22 cellular contexts compared by ENCODE assay signal in genomic region chr15:57122080-57122845, GRCh38.
DNase-seq lines count a peak whose midpoint lies in the region; ATAC-seq, FAIRE-seq and TF ChIP-seq lines count a peak whose summit lies in the region.
"Had no signal": no experiment of that assay in that cellular context is flagged by ENCODE, and none has a peak within 500 bp of the region (broad histone marks: within the 10 kb centered on the region; RNA-seq: fewer than 3 reads in every experiment).

No MANE protein-coding gene starts in this region.

- H3K4me3 ChIP-seq in SK-N-SH (ENCODE audit: low read depth in 2 of 2, low read length in 1 of 2) (no peak overlapping the region), astrocyte of the spinal cord (ENCODE audit: low read depth, low read length) (no peak overlapping the region)
- H3K4me3 ChIP-seq: ascending aorta, heart left ventricle, right atrium auricular region, upper lobe of right lung had no signal

- TF ChIP-seq EP300 in SK-N-SH (IDR thresholded peaks at IDR 0.05; ENCODE audit: borderline replicate concordance in 1 of 2, low read depth in 1 of 2, low read length in 1 of 2) = no peak

- FAIRE-seq in frontal cortex (lab: Jason Lieb, UNC) = no peak

- 96% methylated on average over 2 of the region's 2 CpGs for WGBS in SK-N-SH (ENCODE audit: low lambda C conversion rate)

- H2AFZ ChIP-seq in SK-N-SH (ENCODE audit: low read depth) = no peak overlapping the region

- peaks cover 11% of the 10 kb centered on the region for H3F3A ChIP-seq in SK-N-SH (replicated peaks; ENCODE audit: insufficient read depth)

- H3K27ac ChIP-seq in SK-N-SH (ENCODE audit: low read depth in 2 of 2, low read length in 1 of 2) = peak overlapping the region in 1 of 2 experiments; percentile 4; a peak in 2 of 4 replicates
- H3K27ac ChIP-seq: ascending aorta, C4-2B, right atrium auricular region, upper lobe of right lung had no signal

- peaks cover 9 to 25% of the 10 kb centered on the region in 2 experiments; a peak in 2 of 4 replicates for H3K4me1 ChIP-seq in SK-N-SH (ENCODE audit: control insufficient read depth in 1 of 2, insufficient read depth in 2 of 2, low read depth in 1 of 2, low read length in 1 of 2)

- CTCF ChIA-PET in SK-N-SH (lab: Yijun Ruan, JAX) = interaction anchor here (0.9 to 6.0 kb wide), 5 partner anchors 11 to 184 kb away, joined by 3 to 25 read pairs (median 4); no protein-coding TSS in a partner anchor

- H3K4me2 ChIP-seq in SK-N-SH = no peak overlapping the region

- H3K9me3 ChIP-seq in SK-N-SH = no peaks in the 10 kb centered on the region
- H3K9me3 ChIP-seq: ascending aorta, heart left ventricle, right atrium auricular region, upper lobe of right lung had no signal

- H3K9ac ChIP-seq in SK-N-SH = no peak overlapping the region

- peaks cover 0 to 4% of the 10 kb centered on the region in 2 experiments for H3K36me3 ChIP-seq in SK-N-SH (replicated peaks in 1 of 2; ENCODE audit: control insufficient read depth in 1 of 2, insufficient read depth in 2 of 2, low read length in 1 of 2)
- H3K36me3 ChIP-seq: ascending aorta, upper lobe of right lung had no signal

- TF ChIP-seq CTCF in SK-N-SH (IDR thresholded peaks at IDR 0.05) = no peak
- TF ChIP-seq CTCF in astrocyte of the spinal cord (IDR thresholded peaks at IDR 0.05; ENCODE audit: low read depth, low read length) = no peak

- H3K9me2 ChIP-seq in SK-N-SH = no peaks in the 10 kb centered on the region

- ATAC-seq in SK-N-SH treated with all-trans-retinoic acid at 6 μM for 48 hours = no peak
- ATAC-seq: heart left ventricle; stimulated activated naive CD8-positive, alpha-beta T cell treated with anti-CD3 and anti-CD28 coated beads, Interleukin-15, amount 100 ng/mL, for 72 hours; upper lobe of right lung had no signal

- no peaks in the 10 kb centered on the region for H3K27me3 ChIP-seq in SK-N-SH (ENCODE audit: insufficient read depth)
- H3K27me3 ChIP-seq: ascending aorta, heart left ventricle, right atrium auricular region, upper lobe of right lung had no signal

- no peak for DNase-seq in SK-N-SH
- peak; percentile 14 for DNase-seq in astrocyte of the spinal cord (ENCODE audit: low read depth, low spot score)
- DNase-seq in left kidney (ENCODE audit: low read depth, low spot score) = peak; percentile 42
- peak; percentile 39 for DNase-seq in superior temporal gyrus (ENCODE audit: extremely low spot score)
- no peak for DNase-seq in frontal cortex (ENCODE audit: low spot score in 2 of 2)
- no peak for DNase-seq in SKM-1 treated with dmso at 0.1 percent for 144 hours (lab: John Stamatoyannopoulos, UW; ENCODE audit: unreplicated experiment)
- no peak for DNase-seq in HuH-7 (ENCODE audit: low spot score)
- DNase-seq: 8988T; activated CD4-positive, alpha-beta T cell treated with anti-CD3 and anti-CD28 coated beads for 48 hours; activated CD8-positive, alpha-beta memory T cell treated with anti-CD3 and anti-CD28 coated beads, Interleukin-2, amount 50 U/mL, for 4 hours; activated gamma-delta T cell; heart left ventricle; mesenchymal stem cell; NCI-H1930; NCI-H510A treated with DMSO at 0.1 percent for 48 hours; OCI-M1; stimulated activated naive CD8-positive, alpha-beta T cell treated with anti-CD3 and anti-CD28 coated beads, Interleukin-15, amount 100 ng/mL, for 72 hours; upper lobe of right lung had no signal

- in situ Hi-C loops in astrocyte of the spinal cord (cut with HindIII; ENCODE audit: low sequenced_read_pairs) = no loop called here

- peaks cover 43% of the 10 kb centered on the region for H3K79me2 ChIP-seq in SK-N-SH (ENCODE audit: insufficient read depth)

- no peaks in the 10 kb centered on the region for H4K20me1 ChIP-seq in SK-N-SH (ENCODE audit: insufficient read depth)

- POLR2A ChIA-PET in SK-N-SH (lab: Yijun Ruan, JAX) = no interaction called here

- TF ChIP-seq RAD21 in SK-N-SH (IDR thresholded peaks at IDR 0.05; ENCODE audit: low read length) = no peak

TF ChIP-seq in SK-N-SH treated with all-trans-retinoic acid at 6 μM for 48 hours, 23 proteins besides CTCF, POLR2A, EP300 and RAD21:
- TF ChIP-seq ISL1 (CRISPR knock-in tag; IDR thresholded peaks at IDR 0.05) = peak; percentile 45; the same call in 1 of the 2 replicates
- no peak for TF ChIP-seq SNAI2 (CRISPR knock-in tag; IDR thresholded peaks at IDR 0.05)
- TF ChIP-seq ZFP30 (CRISPR knock-in tag; IDR thresholded peaks at IDR 0.05) = no peak
- no peak for TF ChIP-seq POU6F1 (CRISPR knock-in tag; IDR thresholded peaks at IDR 0.05; ENCODE audit: borderline replicate concordance, low read depth)
- no peak for TF ChIP-seq ESRRG (CRISPR knock-in tag; IDR thresholded peaks at IDR 0.05)

TF ChIP-seq in SK-N-SH, 30 proteins besides CTCF, POLR2A, EP300 and RAD21:
- no peak for TF ChIP-seq TCF12 (IDR thresholded peaks at IDR 0.05)
- no peak for TF ChIP-seq MAX (IDR thresholded peaks at IDR 0.05; ENCODE audit: low read depth)
- TF ChIP-seq REST (IDR thresholded peaks at IDR 0.05; ENCODE audit: low read depth, low read length) = no peak
- TF ChIP-seq SIN3A (IDR thresholded peaks at IDR 0.05; ENCODE audit: borderline replicate concordance, low read depth, low read length) = no peak
- TF ChIP-seq MXI1 (IDR thresholded peaks at IDR 0.05; ENCODE audit: low read depth, low read length) = no peak
- no peak for TF ChIP-seq MEF2A (IDR thresholded peaks at IDR 0.05; ENCODE audit: borderline replicate concordance, low read depth)
- no peak for TF ChIP-seq PBX3 (IDR thresholded peaks at IDR 0.05)
- no peak for TF ChIP-seq POLR2AphosphoS5 (IDR thresholded peaks at IDR 0.05; ENCODE audit: low read depth, low read length)
- no peak for TF ChIP-seq RCOR1 (IDR thresholded peaks at IDR 0.05; ENCODE audit: low read length)
- TF ChIP-seq GABPA (IDR thresholded peaks at IDR 0.05; ENCODE audit: low read depth) = no peak
- no peak for TF ChIP-seq FOSL2 (IDR thresholded peaks at IDR 0.05; ENCODE audit: borderline replicate concordance, low read depth)
- TF ChIP-seq NRF1 (IDR thresholded peaks at IDR 0.05; ENCODE audit: low read depth, low read length) = no peak
- TF ChIP-seq USF2 (IDR thresholded peaks at IDR 0.05; ENCODE audit: borderline replicate concordance, low read depth, low read length) = no peak
- no peak for TF ChIP-seq ELF1 (IDR thresholded peaks at IDR 0.05)

Comparison
In these comparisons a context has a peak if more than half of its experiments do, and no peak if none do; other contexts are left out.
1. DNase-seq: peak in astrocyte of the spinal cord (single experiment), left kidney (single experiment) and superior temporal gyrus (single experiment); none in SK-N-SH (single experiment), frontal cortex (0 of 2), SKM-1 treated with dmso at 0.1 percent for 144 hours (single experiment) and HuH-7 (single experiment).